In the genomic region with DNA sequence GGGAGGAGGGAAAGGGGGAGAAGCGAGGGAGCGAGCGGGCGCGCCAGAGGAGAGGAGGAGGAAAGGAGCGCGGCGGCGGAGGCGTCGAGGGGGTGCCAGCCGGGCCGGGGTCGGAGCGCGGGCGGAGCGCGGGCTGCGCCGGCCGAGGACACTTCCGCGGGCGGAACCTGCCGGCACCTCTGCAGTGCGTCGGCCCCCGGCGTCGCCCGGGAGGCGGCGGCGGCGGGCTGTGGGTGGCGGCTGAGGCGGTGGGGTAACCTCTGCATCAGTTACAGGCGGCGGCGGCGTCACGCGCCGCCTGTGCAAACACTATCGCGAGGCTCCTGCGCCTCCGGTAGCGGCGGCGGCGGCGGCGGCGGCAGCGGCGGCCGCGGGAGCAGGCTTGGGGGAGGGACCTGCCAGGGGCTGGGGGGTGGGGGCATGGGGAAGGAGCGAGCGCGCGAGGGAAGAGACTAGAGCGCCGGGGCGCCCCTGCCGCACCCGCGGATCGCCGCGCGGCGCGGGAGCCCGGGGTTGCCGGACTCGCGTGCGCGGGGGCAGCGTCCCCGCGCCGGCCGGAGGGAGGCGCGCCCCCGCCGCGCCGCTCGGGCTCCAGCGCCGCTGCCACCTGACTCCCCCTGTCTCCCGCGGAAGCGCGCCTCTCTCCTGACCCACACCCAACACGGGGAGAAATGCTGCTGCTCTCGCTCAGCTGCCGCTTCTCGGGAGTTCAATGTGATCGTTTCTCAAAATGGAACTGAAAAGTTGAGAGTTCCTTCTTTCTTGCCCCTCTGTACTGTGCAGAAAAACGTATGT, we compare ENCODE assay signal across 1 cellular context.
A peak's percentile ranks its signal among the peaks of the same experiment; 100 is the strongest.
TF ChIP-seq lines count a peak whose summit lies in the region.

A gene (minus strand): TSS at position 264 of the 795 bp plus-strand sequence. CDS start 465 bp downstream, outside the sequence.

TF ChIP-seq in K562, 482 proteins besides CTCF, POLR2A, EP300 and RAD21 (continued from another document and continues in another):
- TF ChIP-seq, protein P1, sequence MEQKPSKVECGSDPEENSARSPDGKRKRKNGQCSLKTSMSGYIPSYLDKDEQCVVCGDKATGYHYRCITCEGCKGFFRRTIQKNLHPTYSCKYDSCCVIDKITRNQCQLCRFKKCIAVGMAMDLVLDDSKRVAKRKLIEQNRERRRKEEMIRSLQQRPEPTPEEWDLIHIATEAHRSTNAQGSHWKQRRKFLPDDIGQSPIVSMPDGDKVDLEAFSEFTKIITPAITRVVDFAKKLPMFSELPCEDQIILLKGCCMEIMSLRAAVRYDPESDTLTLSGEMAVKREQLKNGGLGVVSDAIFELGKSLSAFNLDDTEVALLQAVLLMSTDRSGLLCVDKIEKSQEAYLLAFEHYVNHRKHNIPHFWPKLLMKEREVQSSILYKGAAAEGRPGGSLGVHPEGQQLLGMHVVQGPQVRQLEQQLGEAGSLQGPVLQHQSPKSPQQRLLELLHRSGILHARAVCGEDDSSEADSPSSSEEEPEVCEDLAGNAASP (IDR thresholded peaks at IDR 0.05), result no peak
- no peak for TF ChIP-seq ZFP30 (CRISPR knock-in tag; IDR thresholded peaks at IDR 0.05; ENCODE audit: borderline replicate concordance)
- TF ChIP-seq ZNF224 (CRISPR knock-in tag; IDR thresholded peaks at IDR 0.05), result no peak
- TF ChIP-seq, protein P2, sequence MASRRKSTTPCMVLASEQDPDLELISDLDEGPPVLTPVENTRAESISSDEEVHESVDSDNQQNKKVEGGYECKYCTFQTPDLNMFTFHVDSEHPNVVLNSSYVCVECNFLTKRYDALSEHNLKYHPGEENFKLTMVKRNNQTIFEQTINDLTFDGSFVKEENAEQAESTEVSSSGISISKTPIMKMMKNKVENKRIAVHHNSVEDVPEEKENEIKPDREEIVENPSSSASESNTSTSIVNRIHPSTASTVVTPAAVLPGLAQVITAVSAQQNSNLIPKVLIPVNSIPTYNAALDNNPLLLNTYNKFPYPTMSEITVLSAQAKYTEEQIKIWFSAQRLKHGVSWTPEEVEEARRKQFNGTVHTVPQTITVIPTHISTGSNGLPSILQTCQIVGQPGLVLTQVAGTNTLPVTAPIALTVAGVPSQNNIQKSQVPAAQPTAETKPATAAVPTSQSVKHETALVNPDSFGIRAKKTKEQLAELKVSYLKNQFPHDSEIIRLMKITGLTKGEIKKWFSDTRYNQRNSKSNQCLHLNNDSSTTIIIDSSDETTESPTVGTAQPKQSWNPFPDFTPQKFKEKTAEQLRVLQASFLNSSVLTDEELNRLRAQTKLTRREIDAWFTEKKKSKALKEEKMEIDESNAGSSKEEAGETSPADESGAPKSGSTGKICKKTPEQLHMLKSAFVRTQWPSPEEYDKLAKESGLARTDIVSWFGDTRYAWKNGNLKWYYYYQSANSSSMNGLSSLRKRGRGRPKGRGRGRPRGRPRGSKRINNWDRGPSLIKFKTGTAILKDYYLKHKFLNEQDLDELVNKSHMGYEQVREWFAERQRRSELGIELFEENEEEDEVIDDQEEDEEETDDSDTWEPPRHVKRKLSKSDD (conservative IDR thresholded peaks at IDR 0.05; ENCODE audit: low read length), result no peak
- TF ChIP-seq, protein P3, sequence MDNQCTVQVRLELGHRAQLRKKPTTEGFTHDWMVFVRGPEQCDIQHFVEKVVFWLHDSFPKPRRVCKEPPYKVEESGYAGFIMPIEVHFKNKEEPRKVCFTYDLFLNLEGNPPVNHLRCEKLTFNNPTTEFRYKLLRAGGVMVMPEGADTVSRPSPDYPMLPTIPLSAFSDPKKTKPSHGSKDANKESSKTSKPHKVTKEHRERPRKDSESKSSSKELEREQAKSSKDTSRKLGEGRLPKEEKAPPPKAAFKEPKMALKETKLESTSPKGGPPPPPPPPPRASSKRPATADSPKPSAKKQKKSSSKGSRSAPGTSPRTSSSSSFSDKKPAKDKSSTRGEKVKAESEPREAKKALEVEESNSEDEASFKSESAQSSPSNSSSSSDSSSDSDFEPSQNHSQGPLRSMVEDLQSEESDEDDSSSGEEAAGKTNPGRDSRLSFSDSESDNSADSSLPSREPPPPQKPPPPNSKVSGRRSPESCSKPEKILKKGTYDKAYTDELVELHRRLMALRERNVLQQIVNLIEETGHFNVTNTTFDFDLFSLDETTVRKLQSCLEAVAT (IDR thresholded peaks at IDR 0.05), result peak in 1 of 2 experiments; percentile 61; a peak in 1 of 4 replicates
- peak; percentile 87; the same call in 1 of the 2 replicates for TF ChIP-seq NFRKB (IDR thresholded peaks at IDR 0.05; ENCODE audit: low read depth)
- TF ChIP-seq CEBPB (tag; IDR thresholded peaks at IDR 0.05), result no peak
- no peak for TF ChIP-seq RBM17 (IDR thresholded peaks at IDR 0.05; ENCODE audit: borderline replicate concordance, low read depth, low read length)
- no peak for TF ChIP-seq NELFE (IDR thresholded peaks at IDR 0.05; ENCODE audit: insufficient read depth, insufficient read length)
- TF ChIP-seq SMAD2 (IDR thresholded peaks at IDR 0.05; ENCODE audit: low read depth, low read length), result no peak; the same call in 1 of the 2 replicates
- no peak for TF ChIP-seq SMARCA5 (IDR thresholded peaks at IDR 0.05)
- TF ChIP-seq IFI16 (CRISPR knock-in tag; IDR thresholded peaks at IDR 0.05), result no peak
- TF ChIP-seq, protein P4, sequence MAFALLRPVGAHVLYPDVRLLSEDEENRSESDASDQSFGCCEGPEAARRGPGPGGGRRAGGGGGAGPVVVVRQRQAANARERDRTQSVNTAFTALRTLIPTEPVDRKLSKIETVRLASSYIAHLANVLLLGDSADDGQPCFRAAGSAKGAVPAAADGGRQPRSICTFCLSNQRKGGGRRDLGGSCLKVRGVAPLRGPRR (CRISPR knock-in tag; IDR thresholded peaks at IDR 0.05), result no peak
- no peak for TF ChIP-seq ZNF311 (CRISPR knock-in tag; IDR thresholded peaks at IDR 0.05)
- TF ChIP-seq, protein P5, sequence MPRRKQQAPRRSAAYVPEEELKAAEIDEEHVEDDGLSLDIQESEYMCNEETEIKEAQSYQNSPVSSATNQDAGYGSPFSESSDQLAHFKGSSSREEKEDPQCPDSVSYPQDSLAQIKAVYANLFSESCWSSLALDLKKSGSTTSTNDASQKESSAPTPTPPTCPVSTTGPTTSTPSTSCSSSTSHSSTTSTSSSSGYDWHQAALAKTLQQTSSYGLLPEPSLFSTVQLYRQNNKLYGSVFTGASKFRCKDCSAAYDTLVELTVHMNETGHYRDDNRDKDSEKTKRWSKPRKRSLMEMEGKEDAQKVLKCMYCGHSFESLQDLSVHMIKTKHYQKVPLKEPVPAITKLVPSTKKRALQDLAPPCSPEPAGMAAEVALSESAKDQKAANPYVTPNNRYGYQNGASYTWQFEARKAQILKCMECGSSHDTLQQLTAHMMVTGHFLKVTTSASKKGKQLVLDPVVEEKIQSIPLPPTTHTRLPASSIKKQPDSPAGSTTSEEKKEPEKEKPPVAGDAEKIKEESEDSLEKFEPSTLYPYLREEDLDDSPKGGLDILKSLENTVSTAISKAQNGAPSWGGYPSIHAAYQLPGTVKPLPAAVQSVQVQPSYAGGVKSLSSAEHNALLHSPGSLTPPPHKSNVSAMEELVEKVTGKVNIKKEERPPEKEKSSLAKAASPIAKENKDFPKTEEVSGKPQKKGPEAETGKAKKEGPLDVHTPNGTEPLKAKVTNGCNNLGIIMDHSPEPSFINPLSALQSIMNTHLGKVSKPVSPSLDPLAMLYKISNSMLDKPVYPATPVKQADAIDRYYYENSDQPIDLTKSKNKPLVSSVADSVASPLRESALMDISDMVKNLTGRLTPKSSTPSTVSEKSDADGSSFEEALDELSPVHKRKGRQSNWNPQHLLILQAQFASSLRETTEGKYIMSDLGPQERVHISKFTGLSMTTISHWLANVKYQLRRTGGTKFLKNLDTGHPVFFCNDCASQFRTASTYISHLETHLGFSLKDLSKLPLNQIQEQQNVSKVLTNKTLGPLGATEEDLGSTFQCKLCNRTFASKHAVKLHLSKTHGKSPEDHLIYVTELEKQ (CRISPR knock-in tag; IDR thresholded peaks at IDR 0.05), result no peak
- TF ChIP-seq ZNF699 (CRISPR knock-in tag; IDR thresholded peaks at IDR 0.05; ENCODE audit: insufficient replicate concordance), result no peak
- TF ChIP-seq, protein P6, sequence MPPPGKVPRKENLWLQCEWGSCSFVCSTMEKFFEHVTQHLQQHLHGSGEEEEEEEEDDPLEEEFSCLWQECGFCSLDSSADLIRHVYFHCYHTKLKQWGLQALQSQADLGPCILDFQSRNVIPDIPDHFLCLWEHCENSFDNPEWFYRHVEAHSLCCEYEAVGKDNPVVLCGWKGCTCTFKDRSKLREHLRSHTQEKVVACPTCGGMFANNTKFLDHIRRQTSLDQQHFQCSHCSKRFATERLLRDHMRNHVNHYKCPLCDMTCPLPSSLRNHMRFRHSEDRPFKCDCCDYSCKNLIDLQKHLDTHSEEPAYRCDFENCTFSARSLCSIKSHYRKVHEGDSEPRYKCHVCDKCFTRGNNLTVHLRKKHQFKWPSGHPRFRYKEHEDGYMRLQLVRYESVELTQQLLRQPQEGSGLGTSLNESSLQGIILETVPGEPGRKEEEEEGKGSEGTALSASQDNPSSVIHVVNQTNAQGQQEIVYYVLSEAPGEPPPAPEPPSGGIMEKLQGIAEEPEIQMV (tag; conservative IDR thresholded peaks at IDR 0.05; ENCODE audit: low read depth), result no peak
- no peak for TF ChIP-seq TAF15 (IDR thresholded peaks at IDR 0.05; ENCODE audit: low read depth, low read length)
- peak; percentile 81 for TF ChIP-seq HMGN3 (IDR thresholded peaks at IDR 0.05; ENCODE audit: borderline replicate concordance, extremely low read depth, insufficient read length, low read depth, low read length)
- no peak for TF ChIP-seq KLF6 (CRISPR knock-in tag; IDR thresholded peaks at IDR 0.05; ENCODE audit: borderline replicate concordance)
- TF ChIP-seq, protein P7, sequence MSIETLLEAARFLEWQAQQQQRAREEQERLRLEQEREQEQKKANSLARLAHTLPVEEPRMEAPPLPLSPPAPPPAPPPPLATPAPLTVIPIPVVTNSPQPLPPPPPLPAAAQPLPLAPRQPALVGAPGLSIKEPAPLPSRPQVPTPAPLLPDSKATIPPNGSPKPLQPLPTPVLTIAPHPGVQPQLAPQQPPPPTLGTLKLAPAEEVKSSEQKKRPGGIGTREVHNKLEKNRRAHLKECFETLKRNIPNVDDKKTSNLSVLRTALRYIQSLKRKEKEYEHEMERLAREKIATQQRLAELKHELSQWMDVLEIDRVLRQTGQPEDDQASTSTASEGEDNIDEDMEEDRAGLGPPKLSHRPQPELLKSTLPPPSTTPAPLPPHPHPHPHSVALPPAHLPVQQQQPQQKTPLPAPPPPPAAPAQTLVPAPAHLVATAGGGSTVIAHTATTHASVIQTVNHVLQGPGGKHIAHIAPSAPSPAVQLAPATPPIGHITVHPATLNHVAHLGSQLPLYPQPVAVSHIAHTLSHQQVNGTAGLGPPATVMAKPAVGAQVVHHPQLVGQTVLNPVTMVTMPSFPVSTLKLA (conservative IDR thresholded peaks at IDR 0.05), result peak; percentile 25 to 46; a peak in 2 of 4 replicates
- TF ChIP-seq ESRRA (IDR thresholded peaks at IDR 0.05; ENCODE audit: borderline replicate concordance, low read depth), result peak; percentile 14; the same call in 1 of the 2 replicates
- TF ChIP-seq NR2C2 (CRISPR knock-in tag; IDR thresholded peaks at IDR 0.05), result no peak
- TF ChIP-seq NR2C2 (tag; IDR thresholded peaks at IDR 0.05), result peak; percentile 44; the same call in 1 of the 2 replicates
- TF ChIP-seq BRF1 (IDR thresholded peaks at IDR 0.05; ENCODE audit: borderline replicate concordance, extremely low read depth, insufficient read length), result no peak
- TF ChIP-seq, protein P8, sequence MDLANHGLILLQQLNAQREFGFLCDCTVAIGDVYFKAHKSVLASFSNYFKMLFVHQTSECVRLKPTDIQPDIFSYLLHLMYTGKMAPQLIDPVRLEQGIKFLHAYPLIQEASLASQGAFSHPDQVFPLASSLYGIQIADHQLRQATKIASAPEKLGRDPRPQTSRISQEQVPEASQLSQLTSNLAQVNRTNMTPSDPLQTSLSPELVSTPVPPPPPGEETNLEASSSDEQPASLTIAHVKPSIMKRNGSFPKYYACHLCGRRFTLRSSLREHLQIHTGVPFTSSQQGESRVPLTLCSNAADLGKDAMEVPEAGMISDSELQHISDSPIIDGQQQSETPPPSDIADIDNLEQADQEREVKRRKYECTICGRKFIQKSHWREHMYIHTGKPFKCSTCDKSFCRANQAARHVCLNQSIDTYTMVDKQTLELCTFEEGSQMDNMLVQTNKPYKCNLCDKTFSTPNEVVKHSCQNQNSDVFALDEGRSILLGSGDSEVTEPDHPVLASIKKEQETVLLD (IDR thresholded peaks at IDR 0.05), result peak; percentile 59; the same call in 1 of the 2 replicates
- TF ChIP-seq ILF3 (IDR thresholded peaks at IDR 0.05; ENCODE audit: borderline replicate concordance), result no peak
